In the genomic region with DNA sequence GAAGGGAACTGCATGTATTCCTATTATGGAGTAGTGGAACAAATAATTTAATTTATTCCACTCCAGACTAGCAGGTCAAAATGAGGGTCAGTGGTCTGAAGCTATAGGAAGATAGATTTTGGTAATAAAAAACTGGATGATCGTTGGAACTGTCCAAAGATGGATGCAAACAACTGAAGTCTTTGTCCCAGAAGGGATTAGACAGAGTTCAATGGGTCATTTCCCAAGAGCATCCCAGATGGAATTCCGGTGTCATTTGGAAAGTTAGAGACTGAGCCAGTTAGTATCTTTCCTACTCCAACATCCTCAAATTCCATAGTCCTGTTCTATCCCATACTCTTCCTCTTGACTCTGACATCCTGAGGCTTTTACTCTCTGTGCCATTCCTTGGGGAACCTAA, we compare ENCODE assay signal across 38 cellular contexts. TPM values are rescaled to one million over a fixed set of nuclear protein-coding genes. Genes with fewer than 3 reads are reported as not detected.
"Had no signal": no experiment of that assay in that cellular context is flagged by ENCODE, and none has a peak within 500 bp of the region (broad histone marks: within the 10 kb centered on the region; RNA-seq: fewer than 3 reads in every experiment).

No MANE protein-coding gene starts in this region.

- FAIRE-seq: astrocyte, bronchial epithelial cell had no signal

- H3K27ac ChIP-seq: adrenal gland, ascending aorta, body of pancreas, brain microvascular endothelial cell, breast epithelium, cardiac muscle cell had no signal

- H3K4me1 ChIP-seq: adrenal gland, ascending aorta, breast epithelium had no signal

- DNase-seq: activated effector memory CD4-positive, alpha-beta T cell treated with anti-CD3 and anti-CD28 coated beads, Interleukin-2, amount 50 U/mL, for 16 hours; activated effector memory CD4-positive, alpha-beta T cell treated with Interleukin-2 at 50 U/mL for 16 hours; activated gamma-delta T cell; activated gamma-delta T cell treated with Interleukin-2 at 50 U/mL for 16 hours; activated naive CD4-positive, alpha-beta T cell; activated naive CD4-positive, alpha-beta T cell treated with anti-CD3 and anti-CD28 coated beads for 36 hours; activated naive CD4-positive, alpha-beta T cell treated with anti-CD3 and anti-CD28 coated beads, Interleukin-2, amount 10 ng/mL, durations not matched to agents 7 days and 5 days; activated naive CD4-positive, alpha-beta T cell treated with anti-CD3 and anti-CD28 coated beads, Interleukin-2, amount 50 U/mL, for 16 hours; activated naive CD4-positive, alpha-beta T cell treated with Interleukin-2 at 50 U/mL for 16 hours; activated naive CD8-positive, alpha-beta T cell treated with anti-CD3 and anti-CD28 coated beads for 36 hours; activated naive CD8-positive, alpha-beta T cell treated with anti-CD3 and anti-CD28 coated beads, Interleukin-2, amount 10 ng/mL, durations not matched to agents 7 days and 5 days; activated naive CD8-positive, alpha-beta T cell treated with anti-CD3 and anti-CD28 coated beads, Interleukin-2, amount 50 U/mL, for 24 hours; activated T-cell treated with anti-CD3 and anti-CD28 coated beads, Interleukin-2, amount 50 U/mL, for 1 hour; activated T-cell treated with anti-CD3 and anti-CD28 coated beads, Interleukin-2, amount 50 U/mL, for 24 hours; activated T-cell treated with anti-CD3 and anti-CD28 coated beads, Interleukin-2, amount 50 U/mL, for 4 hours; activated T-cell treated with anti-CD3 and anti-CD28 coated beads, Interleukin-2, amount 50 U/mL, for 48 hours; activated T-cell treated with anti-CD3 and anti-CD28 coated beads, Interleukin-2, amount 50 U/mL, for 72 hours; adrenal gland; amniotic stem cell; amygdala; anterior cingulate cortex; aorta; body of pancreas; brain microvascular endothelial cell; caudate nucleus; central memory CD4-positive, alpha-beta T cell; cerebellar nuclear complex had no signal

- H3K9me3 ChIP-seq: adrenal gland, ascending aorta, body of pancreas, breast epithelium had no signal

- ATAC-seq: activated naive CD4-positive, alpha-beta T cell treated with anti-CD3 and anti-CD28 coated beads, Interleukin-2, amount 50 U/mL, for 72 hours; activated naive CD8-positive, alpha-beta T cell treated with anti-CD3 and anti-CD28 coated beads, Interleukin-2, amount 50 U/mL, for 24 hours; activated T-cell treated with anti-CD3 and anti-CD28 coated beads, Interleukin-2, amount 50 U/mL, for 4 hours; activated T-cell treated with anti-CD3 and anti-CD28 coated beads, Interleukin-2, amount 50 U/mL, for 72 hours; activated T-helper 17 cell treated with anti-CD3 and anti-CD28 coated beads, Interleukin-2, amount 50 U/mL, for 72 hours; body of pancreas had no signal

- H3K36me3 ChIP-seq: adrenal gland, ascending aorta, brain microvascular endothelial cell, breast epithelium, cardiac muscle cell had no signal

- H3K27me3 ChIP-seq: adrenal gland, ascending aorta, body of pancreas, brain microvascular endothelial cell, breast epithelium had no signal

- H3K4me3 ChIP-seq: adrenal gland, ascending aorta, body of pancreas, breast epithelium, cardiac muscle cell had no signal

RNA-seq across cellular contexts. Expression of a gene that starts 22.8 kb away (rescaled TPM):
- total RNA-seq: activated naive CD4-positive, alpha-beta T cell treated with anti-CD3 and anti-CD28 coated beads for 36 hours; activated naive CD4-positive, alpha-beta T cell treated with anti-CD3 and anti-CD28 coated beads, Interleukin-2, amount 50 U/mL, for 72 hours; activated naive CD8-positive, alpha-beta T cell treated with anti-CD3 and anti-CD28 coated beads for 36 hours; activated naive CD8-positive, alpha-beta T cell treated with anti-CD3 and anti-CD28 coated beads, Interleukin-2, amount 10 ng/mL, durations not matched to agents 7 days and 5 days; activated T-cell treated with anti-CD3 and anti-CD28 coated beads, Interleukin-2, amount 50 U/mL, for 72 hours; activated T-helper 1 cell treated with anti-CD3 and anti-CD28 coated beads, Interleukin-12 subunit alpha, Interleukin-12 subunit beta, Interleukin-2, Interleukin-4 antibody, amounts not matched to agents 30 ng/mL and 10 ng/mL and 1 ng/mL, durations not matched to agents 14 hours and 24 hours and 36 hours; activated T-helper 17 cell treated with anti-CD3 and anti-CD28 coated beads, Interleukin-2, amount 50 U/mL, for 72 hours; activated T-helper 2 cell treated with anti-CD3 and anti-CD28 coated beads, Interferon-gamma antibody, Interleukin-2, Interleukin-4, amounts not matched to agents 10 μg/mL and 5 μg/mL and 100 μg/mL, durations not matched to agents 14 hours and 24 hours and 36 hours; aorta; ascending aorta; cardiac septum; chondrocyte had no signal
